In genomic region chr5:68416714-68417113, GRCh38 we compare ENCODE assay signal across 33 cellular contexts.
DNase-seq lines count a peak whose midpoint lies in the region; ATAC-seq, FAIRE-seq and TF ChIP-seq lines count a peak whose summit lies in the region.
"Had no signal": no experiment of that assay in that cellular context is flagged by ENCODE, and none has a peak within 500 bp of the region (broad histone marks: within the 10 kb centered on the region; RNA-seq: fewer than 3 reads in every experiment).

No MANE protein-coding gene starts in this region.

- H3K79me1 ChIP-seq in H1 (ENCODE audit: low read depth, low read length) = no peaks in the 10 kb centered on the region

- no peak overlapping the region for H3K23ac ChIP-seq in H1 (ENCODE audit: insufficient read length)

- CTCF ChIA-PET in SK-N-SH (lab: Yijun Ruan, JAX) (interaction anchor here (1.9 kb wide), 1 partner anchor 118 kb away, joined by 5 read pairs; no protein-coding TSS in a partner anchor), H1 (lab: Charles Lee; ENCODE audit: partially characterized antibody) (no interaction called here), HEK293T (lab: Yijun Ruan, JAX) (no interaction called here)

- DNase-seq in SK-N-SH (no peak), H1 (ENCODE audit: low read depth in 1 of 2, low spot score in 2 of 2) (no peak), HEK293T (ENCODE audit: extremely low spot score) (no peak), Kasumi-1 (lab: John Stamatoyannopoulos, UW) (no peak)
- DNase-seq: 8988T; ACHN; AML-193; BE2C; C1 segment of cervical spinal cord; Caco-2; Calu3; CD4-positive, alpha-beta memory T cell; CD4-positive, alpha-beta T cell; CD4-positive, CD25-positive, alpha-beta regulatory T cell; CD8-positive, alpha-beta memory T cell; CD8-positive, alpha-beta T cell; COR-L47; DMS 273 treated with DMSO at 0.1 percent for 48 hours; DMS153; DMS53; DMS79; DMS79 treated with DMSO at 0.1 percent for 48 hours; DND-41; EL had no signal

- no peaks in the 10 kb centered on the region for H3K79me2 ChIP-seq in SK-N-SH (ENCODE audit: insufficient read depth)
- H3K79me2 ChIP-seq in H1 (ENCODE audit: control insufficient read depth in 1 of 2, insufficient read depth in 2 of 2, low read length in 2 of 2) = no peaks in the 10 kb centered on the region

- H2BK20ac ChIP-seq in H1 (ENCODE audit: low read length) = no peak overlapping the region

- no peak overlapping the region for H2AK5ac ChIP-seq in H1 (ENCODE audit: low read depth, low read length)

- WGBS in SK-N-SH (ENCODE audit: low lambda C conversion rate) = 86% methylated on average over 1 of the region's 1 CpG
- 90% methylated on average over 1 of the region's 1 CpG; no CpG with 5 or more reads in 1 of the 2 experiments for WGBS in H1 (ENCODE audit: extremely low coverage in 1 of 2, insufficient coverage in 1 of 2, insufficient read length in 1 of 2, insufficient replicate concordance in 2 of 2, low coverage in 1 of 2, low lambda C conversion rate in 2 of 2, missing lambda C conversion rate in 1 of 2), 2 experiments

- no peak for FAIRE-seq in H1 (lab: Jason Lieb, UNC)
- FAIRE-seq: A204.1, A549, D721Med had no signal

- H3K14ac ChIP-seq in H1 (ENCODE audit: insufficient read length) = no peak overlapping the region

- H4K91ac ChIP-seq in H1 (replicated peaks; ENCODE audit: insufficient read length, low read length) = no peak overlapping the region

- H3K27ac ChIP-seq in SK-N-SH (ENCODE audit: low read depth in 2 of 2, low read length in 1 of 2) (no peak overlapping the region), H1 (ENCODE audit: low read depth, low read length) (no peak overlapping the region)
- H3K27ac ChIP-seq: 22Rv1; A549; BLaER1; BLaER1 treated with 17β-estradiol and CSF1 and Interleukin-3, amounts not matched to agents 10 nM and 100 nM; C4-2B had no signal

- no peak overlapping the region for H3K4ac ChIP-seq in H1 (replicated peaks; ENCODE audit: insufficient read length, low read depth, low read length)

- no peak for ATAC-seq in SK-N-SH treated with all-trans-retinoic acid at 6 μM for 48 hours
- ATAC-seq in HG02852 (IDR thresholded peaks at IDR 0.05; ENCODE audit: unreplicated experiment) = no peak
- ATAC-seq: A549; CD8-positive, alpha-beta T cell had no signal

- H3K27me3 ChIP-seq in SK-N-SH (ENCODE audit: insufficient read depth) (no peaks in the 10 kb centered on the region), H1 (replicated peaks in 1 of 4; ENCODE audit: control insufficient read depth in 3 of 4, extremely low read depth in 1 of 4, insufficient read depth in 3 of 4, low read length in 3 of 4) (no peaks in the 10 kb centered on the region)
- H3K27me3 ChIP-seq: BE2C; BLaER1; BLaER1 treated with 17β-estradiol and CSF1 and Interleukin-3, amounts not matched to agents 10 nM and 100 nM had no signal

- H3F3A ChIP-seq in SK-N-SH (replicated peaks; ENCODE audit: insufficient read depth) = no peaks in the 10 kb centered on the region

- no peak overlapping the region for H3K4me3 ChIP-seq in SK-N-SH (ENCODE audit: low read depth in 2 of 2, low read length in 1 of 2)
- no peak overlapping the region for H3K4me3 ChIP-seq in H1 (ENCODE audit: extremely low read depth in 1 of 4, insufficient read depth in 2 of 4, low read depth in 3 of 4, low read length in 4 of 4)
- H3K4me3 ChIP-seq: A549; BLaER1; BLaER1 treated with 17β-estradiol and CSF1 and Interleukin-3, amounts not matched to agents 10 nM and 100 nM had no signal

- H4K8ac ChIP-seq in H1 (ENCODE audit: extremely low read depth, insufficient read depth, low read length) = no peak overlapping the region

- no peak overlapping the region for H2BK5ac ChIP-seq in H1 (ENCODE audit: low read depth, low read length)

- H2BK120ac ChIP-seq in H1 (replicated peaks; ENCODE audit: low read depth, low read length) = no peak overlapping the region

- no peak overlapping the region for H3K18ac ChIP-seq in H1 (ENCODE audit: extremely low read depth, low read length)

- H3K9me3 ChIP-seq in SK-N-SH = no peaks in the 10 kb centered on the region
- H3K9me3 ChIP-seq in H1 (ENCODE audit: insufficient read depth in 2 of 2, low read depth in 1 of 2, low read length in 1 of 2) = no peaks in the 10 kb centered on the region
- H3K9me3 ChIP-seq: A549; BE2C; BLaER1; BLaER1 treated with 17β-estradiol and CSF1 and Interleukin-3, amounts not matched to agents 10 nM and 100 nM; Caco-2 had no signal

- H2BK12ac ChIP-seq in H1 (ENCODE audit: low read depth, low read length) = no peak overlapping the region

- no peaks in the 10 kb centered on the region for H4K20me1 ChIP-seq in SK-N-SH (ENCODE audit: insufficient read depth)
- no peaks in the 10 kb centered on the region for H4K20me1 ChIP-seq in H1 (replicated peaks in 1 of 2; ENCODE audit: control insufficient read depth in 1 of 2, insufficient read depth in 2 of 2, low read length in 2 of 2)
- H4K20me1 ChIP-seq: BLaER1; BLaER1 treated with 17β-estradiol and CSF1 and Interleukin-3, amounts not matched to agents 10 nM and 100 nM had no signal

- no peak overlapping the region for H2AFZ ChIP-seq in SK-N-SH (ENCODE audit: low read depth)
- 0 out of 2 replicates have a peak overlapping the region, but pooled peaks have one; percentile 24 for H2AFZ ChIP-seq in H1 (ENCODE audit: low read length)

- TF ChIP-seq POLR2A in H1 (IDR thresholded peaks at IDR 0.05; ENCODE audit: control extremely low read depth in 1 of 2, low read depth in 2 of 2, low read length in 2 of 2) = no peak

- TF ChIP-seq EP300 in SK-N-SH (IDR thresholded peaks at IDR 0.05; ENCODE audit: borderline replicate concordance in 1 of 2, low read depth in 1 of 2, low read length in 1 of 2) = no peak; a peak in 1 of 4 replicates
- no peak for TF ChIP-seq EP300 in H1 (IDR thresholded peaks at IDR 0.05; ENCODE audit: borderline replicate concordance in 1 of 2, low read depth in 2 of 2, low read length in 2 of 2)

- no peaks in the 10 kb centered on the region for H3K9me2 ChIP-seq in SK-N-SH

- no peak overlapping the region for H3K4me2 ChIP-seq in SK-N-SH
- H3K4me2 ChIP-seq in H1 (ENCODE audit: insufficient read depth in 1 of 2, low read depth in 2 of 2, low read length in 2 of 2) = no peak overlapping the region
- H3K4me2 ChIP-seq: A549, BLaER1 had no signal

- TF ChIP-seq CTCF in SK-N-SH (IDR thresholded peaks at IDR 0.05) (no peak), H1 (IDR thresholded peaks at IDR 0.05; ENCODE audit: control extremely low read depth in 1 of 3, insufficient read depth in 1 of 3, low read depth in 1 of 3, low read length in 3 of 3) (no peak)

- H3K23me2 ChIP-seq in H1 (ENCODE audit: low read depth, low read length) = no peaks in the 10 kb centered on the region

- no peak for TF ChIP-seq RAD21 in SK-N-SH (IDR thresholded peaks at IDR 0.05; ENCODE audit: low read length)
- no peak for TF ChIP-seq RAD21 in H1 (IDR thresholded peaks at IDR 0.05 in 1 of 2, conservative IDR thresholded peaks at IDR 0.05 in 1 of 2; ENCODE audit: low read depth in 2 of 2, low read length in 2 of 2)

- POLR2A ChIA-PET in SK-N-SH (lab: Yijun Ruan, JAX) = no interaction called here
- POLR2A ChIA-PET in H1 (lab: Charles Lee; ENCODE audit: partially characterized antibody) = no interaction called here
- POLR2A ChIA-PET in HEK293T (lab: Yijun Ruan, JAX) = no interaction called here

- H3K4me1 ChIP-seq in SK-N-SH (ENCODE audit: control insufficient read depth in 1 of 2, insufficient read depth in 2 of 2, low read depth in 1 of 2, low read length in 1 of 2) (peaks cover 7 to 28% of the 10 kb centered on the region in 2 experiments; a peak in 3 of 4 replicates), H1 (replicated peaks in 1 of 4; ENCODE audit: control insufficient read depth in 3 of 4, insufficient read depth in 4 of 4, low read length in 3 of 4) (no peaks in the 10 kb centered on the region)

- no peak overlapping the region for H2BK15ac ChIP-seq in H1 (ENCODE audit: low read length)

- H3K56ac ChIP-seq in H1 (replicated peaks; ENCODE audit: insufficient read length, low read depth, low read length) = no peak overlapping the region

- H3K36me3 ChIP-seq in SK-N-SH (replicated peaks in 1 of 2; ENCODE audit: control insufficient read depth in 1 of 2, insufficient read depth in 2 of 2, low read length in 1 of 2) (no peaks in the 10 kb centered on the region), H1 (ENCODE audit: control insufficient read depth in 2 of 4, insufficient read depth in 4 of 4, low read length in 3 of 4) (no peaks in the 10 kb centered on the region)
- H3K36me3 ChIP-seq: BE2C; BLaER1; BLaER1 treated with 17β-estradiol and CSF1 and Interleukin-3, amounts not matched to agents 10 nM and 100 nM had no signal

- no peak overlapping the region for H4K5ac ChIP-seq in H1 (ENCODE audit: insufficient read length, low read depth, low read length)

- H3K9ac ChIP-seq in SK-N-SH (no peak overlapping the region), H1 (replicated peaks in 1 of 4; ENCODE audit: extremely low read depth in 1 of 4, low read depth in 3 of 4, low read length in 3 of 4) (no peak overlapping the region)
- H3K9ac ChIP-seq: BLaER1; BLaER1 treated with 17β-estradiol and CSF1 and Interleukin-3, amounts not matched to agents 10 nM and 100 nM had no signal

TF ChIP-seq in SK-N-SH, 30 proteins besides CTCF, POLR2A, EP300 and RAD21:
- no peak for TF ChIP-seq MEF2A (IDR thresholded peaks at IDR 0.05; ENCODE audit: borderline replicate concordance, low read depth)
- TF ChIP-seq RCOR1 (IDR thresholded peaks at IDR 0.05; ENCODE audit: low read length) = 0 out of 2 replicates have a peak, but pooled peaks have one; percentile 31

TF ChIP-seq in SK-N-SH treated with all-trans-retinoic acid at 6 μM for 48 hours, 23 proteins besides CTCF, POLR2A, EP300 and RAD21 (continues in another document):
- TF ChIP-seq TCF4 (CRISPR knock-in tag; IDR thresholded peaks at IDR 0.05; ENCODE audit: borderline replicate concordance) = peak; percentile 81
- TF ChIP-seq SNAI2 (CRISPR knock-in tag; IDR thresholded peaks at IDR 0.05) = peak; percentile 83

TF ChIP-seq in H1, 55 proteins besides CTCF, POLR2A, EP300 and RAD21 (continues in another document):
- TF ChIP-seq JUN (IDR thresholded peaks at IDR 0.05; ENCODE audit: low read depth, low read length) (no peak), YY1 (IDR thresholded peaks at IDR 0.05; ENCODE audit: low read depth, low read length) (no peak), FOSL1 (IDR thresholded peaks at IDR 0.05; ENCODE audit: insufficient read depth, low read depth, low read length) (no peak), SP2 (IDR thresholded peaks at IDR 0.05; ENCODE audit: low read length) (no peak), SRF (IDR thresholded peaks at IDR 0.05; ENCODE audit: low read depth, low read length) (no peak), RNF2 (IDR thresholded peaks at IDR 0.05; ENCODE audit: borderline replicate concordance, low read depth, low read length, missing control alignments, poor library complexity, severe bottlenecking) (no peak)

TF ChIP-seq in HEK293T, 16 proteins besides CTCF, POLR2A, EP300 and RAD21:
- TF ChIP-seq, protein P1, sequence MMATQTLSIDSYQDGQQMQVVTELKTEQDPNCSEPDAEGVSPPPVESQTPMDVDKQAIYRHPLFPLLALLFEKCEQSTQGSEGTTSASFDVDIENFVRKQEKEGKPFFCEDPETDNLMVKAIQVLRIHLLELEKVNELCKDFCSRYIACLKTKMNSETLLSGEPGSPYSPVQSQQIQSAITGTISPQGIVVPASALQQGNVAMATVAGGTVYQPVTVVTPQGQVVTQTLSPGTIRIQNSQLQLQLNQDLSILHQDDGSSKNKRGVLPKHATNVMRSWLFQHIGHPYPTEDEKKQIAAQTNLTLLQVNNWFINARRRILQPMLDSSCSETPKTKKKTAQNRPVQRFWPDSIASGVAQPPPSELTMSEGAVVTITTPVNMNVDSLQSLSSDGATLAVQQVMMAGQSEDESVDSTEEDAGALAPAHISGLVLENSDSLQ (IDR thresholded peaks at IDR 0.05) = no peak
